2 cellular contexts compared by ENCODE assay signal in genomic region chr3:149245738-149246451, GRCh38.
TF ChIP-seq lines count a peak whose summit lies in the region.

No MANE protein-coding gene starts in this region.

TF ChIP-seq in IMR-90, 13 proteins besides CTCF, POLR2A, EP300 and RAD21:
- TF ChIP-seq SMC3 (IDR thresholded peaks at IDR 0.05; ENCODE audit: low read depth, low read length) (no peak), MAFK (IDR thresholded peaks at IDR 0.05; ENCODE audit: low read depth, low read length) (no peak), NFE2L2 (IDR thresholded peaks at IDR 0.05; ENCODE audit: low read depth, low read length) (no peak)

TF ChIP-seq in HepG2, 621 proteins besides CTCF, POLR2A, EP300 and RAD21 (continues in another document):
- TF ChIP-seq NFE2 (CRISPR knock-in tag; IDR thresholded peaks at IDR 0.05), result no peak
- TF ChIP-seq DNMT1 (CRISPR knock-in tag; IDR thresholded peaks at IDR 0.05), result no peak
- TF ChIP-seq ZNF143 (CRISPR knock-in tag; IDR thresholded peaks at IDR 0.05), result no peak
- no peak for TF ChIP-seq BHLHE40 (IDR thresholded peaks at IDR 0.05; ENCODE audit: low read length)
- TF ChIP-seq ZNF280B (CRISPR knock-in tag; IDR thresholded peaks at IDR 0.05; ENCODE audit: borderline replicate concordance), result no peak
- TF ChIP-seq ZNF773 (CRISPR knock-in tag; IDR thresholded peaks at IDR 0.05; ENCODE audit: borderline replicate concordance), result no peak
- no peak for TF ChIP-seq NR2F2 (IDR thresholded peaks at IDR 0.05; ENCODE audit: borderline replicate concordance, low read depth)
- no peak for TF ChIP-seq NFIC (IDR thresholded peaks at IDR 0.05; ENCODE audit: low read length)
- TF ChIP-seq PHF5A (CRISPR knock-in tag; IDR thresholded peaks at IDR 0.05; ENCODE audit: low read depth, unreplicated experiment), result no peak
- TF ChIP-seq ZNF460 (CRISPR knock-in tag; IDR thresholded peaks at IDR 0.05; ENCODE audit: borderline replicate concordance), result no peak
- TF ChIP-seq ZSCAN12 (CRISPR knock-in tag; IDR thresholded peaks at IDR 0.05), result no peak
- no peak for TF ChIP-seq HNF1B (CRISPR knock-in tag; IDR thresholded peaks at IDR 0.05)
- TF ChIP-seq HCFC1 (IDR thresholded peaks at IDR 0.05; ENCODE audit: low read depth, low read length), result no peak
- TF ChIP-seq RFX5 (IDR thresholded peaks at IDR 0.05; ENCODE audit: low read depth, low read length), result no peak
- no peak for TF ChIP-seq SYNCRIP (IDR thresholded peaks at IDR 0.05; ENCODE audit: insufficient read depth, low read depth, low read length)
- TF ChIP-seq GATAD1 (CRISPR knock-in tag; IDR thresholded peaks at IDR 0.05), result no peak
- TF ChIP-seq ZNF281 (CRISPR knock-in tag; IDR thresholded peaks at IDR 0.05; ENCODE audit: borderline replicate concordance), result no peak
- no peak for TF ChIP-seq MLX (CRISPR knock-in tag; IDR thresholded peaks at IDR 0.05)
- TF ChIP-seq BCL6 (CRISPR knock-in tag; IDR thresholded peaks at IDR 0.05), result peak; percentile 32; the same call in 1 of the 2 replicates
- no peak for TF ChIP-seq NFAT5 (CRISPR knock-in tag; IDR thresholded peaks at IDR 0.05)
- peak; percentile 35; the same call in 1 of the 2 replicates for TF ChIP-seq ARID3A (IDR thresholded peaks at IDR 0.05; ENCODE audit: low read depth, low read length)
- peak; percentile 47; the same call in 1 of the 2 replicates for TF ChIP-seq IRF2 (CRISPR knock-in tag; IDR thresholded peaks at IDR 0.05)
- no peak for TF ChIP-seq TCF7 (IDR thresholded peaks at IDR 0.05; ENCODE audit: low read depth)
- 0 out of 2 replicates have a peak, but pooled peaks have one; percentile 24 for TF ChIP-seq GATAD2A (CRISPR knock-in tag; IDR thresholded peaks at IDR 0.05)
- no peak for TF ChIP-seq BRD4 (CRISPR knock-in tag; IDR thresholded peaks at IDR 0.05)
- no peak for TF ChIP-seq KIAA2018 (CRISPR knock-in tag; IDR thresholded peaks at IDR 0.05; ENCODE audit: borderline replicate concordance)
- TF ChIP-seq ZNF558 (CRISPR knock-in tag; IDR thresholded peaks at IDR 0.05; ENCODE audit: borderline replicate concordance), result no peak
- no peak for TF ChIP-seq HOXA3 (CRISPR knock-in tag; IDR thresholded peaks at IDR 0.05)
- TF ChIP-seq SIX4 (CRISPR knock-in tag; IDR thresholded peaks at IDR 0.05), result no peak
